In genomic region chr11:69520186-69520585, GRCh38 we compare ENCODE assay signal across 2 cellular contexts.
TF ChIP-seq lines count a peak whose summit lies in the region.

No MANE protein-coding gene starts in this region.

TF ChIP-seq in GM23338, 12 proteins besides CTCF, POLR2A, EP300 and RAD21:
- TF ChIP-seq ZNF462 (CRISPR knock-in tag; IDR thresholded peaks at IDR 0.05) (0 out of 2 replicates have a peak, but pooled peaks have one; percentile 35), REST (IDR thresholded peaks at IDR 0.05; ENCODE audit: unreplicated experiment) (no peak), ETS1 (IDR thresholded peaks at IDR 0.05) (no peak)

TF ChIP-seq in H1, 55 proteins besides CTCF, POLR2A, EP300 and RAD21 (continued from another document):
- no peak for TF ChIP-seq CHD7 (IDR thresholded peaks at IDR 0.05; ENCODE audit: insufficient replicate concordance, low read length)
- TF ChIP-seq SUZ12 (IDR thresholded peaks at IDR 0.05; ENCODE audit: low read length): no peak
- no peak for TF ChIP-seq RFX5 (IDR thresholded peaks at IDR 0.05; ENCODE audit: borderline replicate concordance, low read depth, low read length)
- no peak for TF ChIP-seq SIX5 (IDR thresholded peaks at IDR 0.05; ENCODE audit: low read depth, low read length)
- no peak for TF ChIP-seq BRCA1 (IDR thresholded peaks at IDR 0.05; ENCODE audit: low read depth, low read length)
